ENCODE assay signal across 9 cellular contexts in the genomic region with DNA sequence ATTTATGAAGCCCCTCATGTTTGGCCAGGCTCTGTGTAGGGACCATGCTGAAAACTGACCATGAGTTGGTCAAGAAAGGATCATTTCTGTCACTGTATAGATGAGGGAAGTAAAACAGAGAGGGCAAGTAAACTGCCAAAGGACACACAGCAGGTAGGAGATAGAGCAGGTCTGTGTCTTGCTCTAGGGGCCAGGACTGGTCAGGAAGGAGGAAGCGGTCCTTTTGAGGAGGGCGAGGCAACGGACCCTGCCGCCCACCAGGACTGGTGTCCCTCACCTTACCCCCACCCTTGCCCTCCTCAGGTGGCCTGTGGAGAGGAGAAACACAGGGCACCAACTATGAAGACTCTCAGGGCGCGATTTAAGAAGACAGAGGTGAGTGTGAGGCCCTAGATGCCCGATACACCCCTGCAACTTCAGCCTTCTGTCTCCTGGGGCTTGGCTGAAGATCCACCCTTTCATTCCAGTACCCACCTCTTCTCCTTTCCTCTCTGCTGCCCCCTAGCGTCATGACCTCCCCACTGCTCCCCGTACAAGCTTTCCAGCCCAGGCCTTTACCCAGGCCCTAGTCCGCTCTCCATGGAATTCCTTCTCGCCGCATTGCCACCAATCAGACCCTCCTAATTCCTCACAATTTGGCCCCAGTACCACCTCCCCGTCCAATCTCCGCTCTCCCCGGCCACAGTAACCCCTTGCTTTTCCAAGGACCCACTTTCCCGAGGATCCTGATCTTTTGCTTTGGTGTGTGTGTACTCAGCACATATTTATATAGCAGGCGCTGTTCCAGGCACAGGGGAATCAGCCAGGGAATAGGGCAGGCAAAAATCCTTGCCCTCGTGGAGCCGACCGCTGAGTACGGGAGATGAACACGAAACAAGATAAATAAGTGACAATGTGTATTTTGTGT. TPM values are rescaled to one million over a fixed set of nuclear protein-coding genes. Genes with fewer than 3 reads are reported as not detected.
A peak's percentile ranks its signal among the peaks of the same experiment; 100 is the strongest.
DNase-seq lines count a peak whose midpoint lies in the region; ATAC-seq and TF ChIP-seq lines count a peak whose summit lies in the region.
"Had no signal": no experiment of that assay in that cellular context is flagged by ENCODE, and none has a peak within 500 bp of the region (broad histone marks: within the 10 kb centered on the region; RNA-seq: fewer than 3 reads in every experiment).

No MANE protein-coding gene starts in this region.

- H3K9me3 ChIP-seq in mammary epithelial cell (replicated peaks; ENCODE audit: insufficient read depth, low read length): no peaks in the 10 kb centered on the region
- H3K9me3 ChIP-seq: BLaER1 had no signal

- peaks cover 13% of the 10 kb centered on the region for H3K4me1 Mint-ChIP-seq in WTC11

- H3K4me3 ChIP-seq in mammary epithelial cell (replicated peaks in 1 of 3; ENCODE audit: insufficient read depth in 1 of 3, low read depth in 2 of 3, low read length in 3 of 3): no peak overlapping the region
- H3K4me3 ChIP-seq: BLaER1 had no signal

- peak; percentile 93 for ATAC-seq in WTC11
- peak; percentile 67 for ATAC-seq in left colon
- no peak for ATAC-seq in HG02623 (IDR thresholded peaks at IDR 0.05; ENCODE audit: unreplicated experiment)

- H3K27ac ChIP-seq in mammary epithelial cell (ENCODE audit: insufficient read depth, low read depth, low read length): no peak overlapping the region
- H3K27ac ChIP-seq: BLaER1 had no signal

- no peaks in the 10 kb centered on the region for H3K36me3 Mint-ChIP-seq in WTC11

- H4K20me1 ChIP-seq in mammary epithelial cell (ENCODE audit: insufficient read depth, low read length): no peaks in the 10 kb centered on the region
- H4K20me1 ChIP-seq: BLaER1 had no signal

- dilution Hi-C loops in mammary epithelial cell (cut with HindIII; ENCODE audit: low sequenced_read_pairs): loop anchor here (5.0 kb wide), 4 partner anchors 36 to 259 kb away; no protein-coding TSS in a partner anchor

- peaks cover 9% of the 10 kb centered on the region for H3K27me3 Mint-ChIP-seq in WTC11 (ENCODE audit: low read depth)

- TF ChIP-seq CTCF in WTC11 (IDR thresholded peaks at IDR 0.05) (peak; percentile 88), mammary epithelial cell (conservative IDR thresholded peaks at IDR 0.05 in 1 of 2, IDR thresholded peaks at IDR 0.05 in 1 of 2; ENCODE audit: extremely low read depth in 1 of 2, insufficient read depth in 1 of 2, low read depth in 1 of 2, low read length in 2 of 2) (peak; percentile 83 to 89)

- no TSS peak for BruUV-seq in mammary epithelial cell (replicated peaks; lab: Mats Ljungman, UMichigan)

- H3K36me3 ChIP-seq in mammary epithelial cell (ENCODE audit: insufficient read depth, low read length): no peaks in the 10 kb centered on the region
- H3K36me3 ChIP-seq: BLaER1 had no signal

- POLR2A ChIA-PET in WTC11 (lab: Charles Lee): interaction anchor here (1.5 kb wide), 1 partner anchor 13 kb away, joined by 3 read pairs; no protein-coding TSS in a partner anchor

- no peak overlapping the region for H3K9ac ChIP-seq in mammary epithelial cell (ENCODE audit: insufficient read depth, low read length)
- H3K9ac ChIP-seq: BLaER1 had no signal

- no peak overlapping the region for H3K4me3 Mint-ChIP-seq in WTC11

- WGBS in mammary epithelial cell (ENCODE audit: low coverage, missing lambda C conversion rate): 30% methylated on average over 20 of the region's 22 CpGs

- peak overlapping the region; percentile 50 for H2AFZ ChIP-seq in mammary epithelial cell (ENCODE audit: low read depth, low read length)

- H3K79me2 ChIP-seq in mammary epithelial cell (ENCODE audit: insufficient read depth, low read length): peaks cover 7% of the 10 kb centered on the region

- intact Hi-C loops in mammary epithelial cell (cut with micrococcal nuclease) (loop anchor here (1.0 to 5.0 kb wide), 3 partner anchors 46 to 334 kb away; no protein-coding TSS in a partner anchor), left colon (cut with DNase I, micrococcal nuclease) (no loop called here)

- no peak overlapping the region for H3K4me2 ChIP-seq in mammary epithelial cell (ENCODE audit: insufficient read depth, low read depth, low read length)
- H3K4me2 ChIP-seq: BLaER1 had no signal

- DNase-seq in NCI-H2081 (lab: John Stamatoyannopoulos, UW) (peak; percentile 54 to 67), NCI-H2081 treated with DMSO at 0.1 percent for 48 hours (lab: John Stamatoyannopoulos, UW) (no peak), NCI-H2196 (lab: John Stamatoyannopoulos, UW; ENCODE audit: unreplicated experiment) (peak; percentile 80), WTC11 (ENCODE audit: low spot score) (peak; percentile 96), mammary epithelial cell (peak; percentile 56), left colon (peak; percentile 78 to 91)
- DNase-seq in stimulated activated CD4-positive, alpha-beta T cell treated with anti-CD3 and anti-CD28 coated beads, Interleukin-4, amount 100 ng/mL, for 1 hour: peak; percentile 77

- H3K27ac Mint-ChIP-seq in WTC11: 0 out of 2 replicates have a peak overlapping the region, but pooled peaks have one; percentile 16

- no peaks in the 10 kb centered on the region for H3K9me3 Mint-ChIP-seq in WTC11

- peaks cover 3% of the 10 kb centered on the region for H3K4me1 ChIP-seq in mammary epithelial cell (ENCODE audit: insufficient read depth, low read length)

- H3K27me3 ChIP-seq in mammary epithelial cell (ENCODE audit: insufficient read depth, low read length): no peaks in the 10 kb centered on the region
- H3K27me3 ChIP-seq: BLaER1 had no signal

- CTCF ChIA-PET in WTC11 (lab: Charles Lee): interaction anchor here (0.5 to 1.7 kb wide), 21 partner anchors 9 to 198 kb away, joined by 3 to 13 read pairs (median 4); partner anchors contain the start of gene FSD1
- CTCF ChIA-PET in mammary epithelial cell (lab: Charles Lee; ENCODE audit: low non-redundant PET): interaction anchor here (0.5 kb wide), 1 partner anchor 199 kb away, joined by 20 read pairs; no protein-coding TSS in a partner anchor

- in situ Hi-C loops in mammary epithelial cell (cut with MboI; ENCODE audit: low sequenced_read_pairs in 2 of 2): no loop called here

TF ChIP-seq in WTC11, 78 proteins besides CTCF, POLR2A, EP300 and RAD21:
- TF ChIP-seq, protein P1, sequence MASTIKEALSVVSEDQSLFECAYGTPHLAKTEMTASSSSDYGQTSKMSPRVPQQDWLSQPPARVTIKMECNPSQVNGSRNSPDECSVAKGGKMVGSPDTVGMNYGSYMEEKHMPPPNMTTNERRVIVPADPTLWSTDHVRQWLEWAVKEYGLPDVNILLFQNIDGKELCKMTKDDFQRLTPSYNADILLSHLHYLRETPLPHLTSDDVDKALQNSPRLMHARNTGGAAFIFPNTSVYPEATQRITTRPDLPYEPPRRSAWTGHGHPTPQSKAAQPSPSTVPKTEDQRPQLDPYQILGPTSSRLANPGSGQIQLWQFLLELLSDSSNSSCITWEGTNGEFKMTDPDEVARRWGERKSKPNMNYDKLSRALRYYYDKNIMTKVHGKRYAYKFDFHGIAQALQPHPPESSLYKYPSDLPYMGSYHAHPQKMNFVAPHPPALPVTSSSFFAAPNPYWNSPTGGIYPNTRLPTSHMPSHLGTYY (CRISPR knock-in tag; IDR thresholded peaks at IDR 0.05): no peak
- TF ChIP-seq ZNF121 (CRISPR knock-in tag; IDR thresholded peaks at IDR 0.05) (peak; percentile 75), GTF2I (CRISPR knock-in tag; conservative IDR thresholded peaks at IDR 0.05) (peak; percentile 89)

RNA-seq across cellular contexts. Expression of gene ANKRD24, which starts 3.9 kb away (rescaled TPM):
- total RNA-seq in WTC11 (2021) (11.3 to 15.0 TPM (median 14.8 TPM) in 3 replicates), mammary epithelial cell (under 1 TPM; 0.67 to 0.73 TPM), left colon (1 to 10 TPM; 1.0 to 1.1 TPM)
- 0.12 TPM for polyA plus RNA-seq in mammary epithelial cell
- polyA minus RNA-seq in mammary epithelial cell: not detected

RNA-seq across cellular contexts. Expression of gene SIRT6, which starts 4.0 kb away (rescaled TPM):
- 27.2 to 29.9 TPM (median 28.1 TPM) in 3 replicates for total RNA-seq in WTC11 (2021)
- total RNA-seq in mammary epithelial cell: 10 to 100 TPM in 1 of 2 donors, 1 to 10 TPM in 1; 8.7 to 28.8 TPM
- polyA plus RNA-seq in mammary epithelial cell: 17.9 TPM
- 5.0 TPM for polyA minus RNA-seq in mammary epithelial cell
- 100 to 1,000 TPM in 1 of 2 donors, 10 to 100 TPM in 1; 96.1 to 149 TPM for total RNA-seq in left colon

RNA-seq across cellular contexts. Expression of gene CREB3L3, which starts 32.9 kb away (rescaled TPM):
- total RNA-seq in WTC11 (2021) (0.09 to 0.46 TPM in 2 of 3 replicates, not detected in the other), mammary epithelial cell (not detected), left colon (1 to 10 TPM; 6.7 to 7.0 TPM)
- polyA plus RNA-seq in mammary epithelial cell: not detected
- not detected for polyA minus RNA-seq in mammary epithelial cell

RNA-seq across cellular contexts. Expression of gene EBI3, which starts 43.0 kb away (rescaled TPM):
- 0.81 to 1.5 TPM (median 1.1 TPM) in 3 replicates for total RNA-seq in WTC11 (2021)
- not detected for total RNA-seq in mammary epithelial cell
- 0.11 TPM for polyA plus RNA-seq in mammary epithelial cell
- polyA minus RNA-seq in mammary epithelial cell: not detected
- total RNA-seq in left colon: 1 to 10 TPM in 1 of 2 donors, under 1 TPM in 1; 0.40 to 2.6 TPM
